In the genomic region with DNA sequence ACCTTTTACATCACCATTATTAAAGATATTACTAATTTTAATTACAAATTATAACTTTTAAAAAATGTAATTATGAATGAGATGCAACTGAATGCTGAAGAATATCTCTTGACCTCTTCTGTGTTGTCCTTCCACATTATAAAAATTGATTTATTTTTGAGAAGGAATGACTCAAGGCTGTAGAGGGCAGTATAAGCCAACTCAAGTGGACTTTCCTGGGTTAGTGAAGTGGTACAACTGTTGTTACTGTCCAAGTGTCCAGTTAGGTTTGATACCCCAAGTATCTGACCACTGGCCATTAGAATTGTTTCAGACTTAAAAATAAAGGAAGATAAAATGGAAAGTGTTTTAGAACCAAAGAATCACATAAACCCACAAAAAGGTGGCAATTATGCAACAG, we compare ENCODE assay signal across 8 cellular contexts. TPM values are rescaled to one million over a fixed set of nuclear protein-coding genes. Genes with fewer than 3 reads are reported as not detected.
A peak's percentile ranks its signal among the peaks of the same experiment; 100 is the strongest.
DNase-seq lines count a peak whose midpoint lies in the region; ATAC-seq, FAIRE-seq and TF ChIP-seq lines count a peak whose summit lies in the region.

No MANE protein-coding gene starts in this region.

- CTCF ChIA-PET in CD4-positive, alpha-beta T cell (lab: Charles Lee), result interaction anchor here (0.9 kb wide), 1 partner anchor 18 kb away, joined by 3 read pairs; no protein-coding TSS in a partner anchor

- FAIRE-seq in urothelium cell line (lab: Jason Lieb, UNC), result no peak

- no peaks in the 10 kb centered on the region for H3K27me3 ChIP-seq in CD4-positive, alpha-beta T cell (ENCODE audit: control insufficient read depth, insufficient read depth, low read length)
- H3K27me3 ChIP-seq in adipocyte (replicated peaks; ENCODE audit: control insufficient read depth, insufficient read depth, low read length), result no peaks in the 10 kb centered on the region

- no peak for DNase-seq in CD4-positive, alpha-beta T cell
- peak; percentile 75 for DNase-seq in adipocyte (ENCODE audit: low read depth)
- DNase-seq in iPS-NIHi11 (ENCODE audit: low spot score), result peak; percentile 10
- DNase-seq in urothelium cell line (ENCODE audit: low spot score), result peak; percentile 21
- no peak for DNase-seq in NCI-H1436 treated with DMSO at 0.1 percent for 48 hours (lab: John Stamatoyannopoulos, UW)
- DNase-seq in mucosa of gallbladder (ENCODE audit: low spot score), result no peak

- POLR2A ChIA-PET in CD4-positive, alpha-beta T cell (lab: Charles Lee), result no interaction called here

- H3K9me3 Mint-ChIP-seq in CD4-positive, alpha-beta T cell, result no peaks in the 10 kb centered on the region

- ATAC-seq in CD4-positive, alpha-beta T cell (ENCODE audit: poor library complexity), result peak; percentile 46
- peak; percentile 78 for ATAC-seq in GM19035 (IDR thresholded peaks at IDR 0.05; ENCODE audit: unreplicated experiment)

- H3K9ac ChIP-seq in adipocyte (ENCODE audit: low read length), result no peak overlapping the region

- no peaks in the 10 kb centered on the region for H3K27me3 Mint-ChIP-seq in CD4-positive, alpha-beta T cell

- no peaks in the 10 kb centered on the region for H3K36me3 ChIP-seq in adipocyte (ENCODE audit: control insufficient read depth, insufficient read depth, low read length, severe bottlenecking)

- H3K27ac ChIP-seq in CD4-positive, alpha-beta T cell (ENCODE audit: low read depth, low read length), result no peak overlapping the region

- peak; percentile 60 for TF ChIP-seq CTCF in CD4-positive, alpha-beta T cell (IDR thresholded peaks at IDR 0.05)

- no peak overlapping the region for H3K4me3 ChIP-seq in adipocyte (ENCODE audit: low read length)

- no peak overlapping the region for H3K4me3 Mint-ChIP-seq in CD4-positive, alpha-beta T cell

- H3K36me3 Mint-ChIP-seq in CD4-positive, alpha-beta T cell (ENCODE audit: low read depth), result peaks cover 8% of the 10 kb centered on the region

- TF ChIP-seq EP300 in Ishikawa (IDR thresholded peaks at IDR 0.05; ENCODE audit: borderline replicate concordance), result no peak

- peak; percentile 67 for TF ChIP-seq RAD21 in Ishikawa (IDR thresholded peaks at IDR 0.05; ENCODE audit: low read depth)

- H3K4me1 Mint-ChIP-seq in CD4-positive, alpha-beta T cell (ENCODE audit: low read depth), result peaks cover 46% of the 10 kb centered on the region

- H3K27ac Mint-ChIP-seq in CD4-positive, alpha-beta T cell, result no peak overlapping the region

- H3K4me1 ChIP-seq in adipocyte (ENCODE audit: control insufficient read depth, insufficient read depth, low read length), result no peaks in the 10 kb centered on the region

- intact Hi-C loops in CD4-positive, alpha-beta T cell (cut with DNase I, micrococcal nuclease), result loop anchor here (5.0 kb wide), 1 partner anchor 168 kb away; no protein-coding TSS in a partner anchor

- no peaks in the 10 kb centered on the region for H3K9me3 ChIP-seq in CD4-positive, alpha-beta T cell (ENCODE audit: control insufficient read depth, low read length)
- H3K9me3 ChIP-seq in adipocyte (ENCODE audit: control insufficient read depth, low read length), result no peaks in the 10 kb centered on the region

TF ChIP-seq in Ishikawa, 13 proteins besides CTCF, POLR2A, EP300 and RAD21:
- TF ChIP-seq ZBTB7A (IDR thresholded peaks at IDR 0.05; ENCODE audit: low read depth), result no peak
- TF ChIP-seq NFIC (IDR thresholded peaks at IDR 0.05), result no peak
- TF ChIP-seq REST (IDR thresholded peaks at IDR 0.05; ENCODE audit: low read depth), result no peak
- TF ChIP-seq, protein P1, sequence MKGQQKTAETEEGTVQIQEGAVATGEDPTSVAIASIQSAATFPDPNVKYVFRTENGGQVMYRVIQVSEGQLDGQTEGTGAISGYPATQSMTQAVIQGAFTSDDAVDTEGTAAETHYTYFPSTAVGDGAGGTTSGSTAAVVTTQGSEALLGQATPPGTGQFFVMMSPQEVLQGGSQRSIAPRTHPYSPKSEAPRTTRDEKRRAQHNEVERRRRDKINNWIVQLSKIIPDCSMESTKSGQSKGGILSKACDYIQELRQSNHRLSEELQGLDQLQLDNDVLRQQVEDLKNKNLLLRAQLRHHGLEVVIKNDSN (IDR thresholded peaks at IDR 0.05), result no peak
- TF ChIP-seq TCF12 (IDR thresholded peaks at IDR 0.05; ENCODE audit: low read depth), result no peak
- no peak for TF ChIP-seq TEAD4 (IDR thresholded peaks at IDR 0.05)
- TF ChIP-seq EGR1 (IDR thresholded peaks at IDR 0.05), result no peak
- no peak for TF ChIP-seq CREB1 (IDR thresholded peaks at IDR 0.05; ENCODE audit: low read depth)
- TF ChIP-seq TAF1 (IDR thresholded peaks at IDR 0.05; ENCODE audit: low read depth), result no peak
- TF ChIP-seq YY1 (IDR thresholded peaks at IDR 0.05; ENCODE audit: low read depth), result no peak

RNA-seq across cellular contexts. Expression of gene BBX, which starts 51.9 kb away (rescaled TPM):
- 10 to 100 TPM; 79.7 to 81.8 TPM for total RNA-seq in CD4-positive, alpha-beta T cell
- 94.4 TPM for total RNA-seq in mucosa of gallbladder

Comparison
In these comparisons a context has a peak if more than half of its experiments do, and no peak if none do; other contexts are left out.
1. DNase-seq: peak in adipocyte (single experiment), iPS-NIHi11 (single experiment) and urothelium cell line (single experiment); none in CD4-positive, alpha-beta T cell (0 of 10), NCI-H1436 treated with DMSO at 0.1 percent for 48 hours (single experiment) and mucosa of gallbladder (single experiment).